16 cellular contexts compared by ENCODE assay signal in the genomic region with DNA sequence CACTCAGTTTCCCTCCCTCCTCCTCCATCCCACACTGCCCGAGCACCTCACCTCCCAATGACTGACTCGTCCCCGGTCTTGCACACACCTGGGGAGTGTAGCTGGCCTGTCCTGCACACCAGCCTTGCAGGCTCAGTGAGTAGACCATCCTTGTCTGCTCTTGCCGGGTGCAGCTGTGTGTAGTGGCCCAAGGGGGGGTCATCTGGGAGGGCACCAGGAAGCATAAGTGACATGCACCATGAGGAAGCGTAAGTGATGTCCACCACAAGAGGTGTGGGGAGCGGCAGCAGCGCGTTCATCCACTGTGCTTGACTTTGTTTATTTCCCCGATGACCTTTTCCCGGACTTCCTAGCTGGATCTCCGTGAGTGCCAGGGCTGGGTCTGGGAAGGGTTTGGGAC. TPM values are rescaled to one million over a fixed set of nuclear protein-coding genes. Genes with fewer than 3 reads are reported as not detected.
DNase-seq lines count a peak whose midpoint lies in the region; ATAC-seq and TF ChIP-seq lines count a peak whose summit lies in the region.
"Had no signal": no experiment of that assay in that cellular context is flagged by ENCODE, and none has a peak within 500 bp of the region (broad histone marks: within the 10 kb centered on the region; RNA-seq: fewer than 3 reads in every experiment).

No MANE protein-coding gene starts in this region.

- no peaks in the 10 kb centered on the region for H3K4me1 Mint-ChIP-seq in activated naive CD4-positive, alpha-beta T cell treated with anti-CD3 and anti-CD28 coated beads, Interleukin-2, amount 10 ng/mL, durations not matched to agents 7 days and 5 days
- 0 out of 2 replicates have a peak, but pooled peaks cover 2% of the 10 kb centered on the region for H3K4me1 Mint-ChIP-seq in WTC11
- H3K4me1 Mint-ChIP-seq in osteocyte (ENCODE audit: unreplicated experiment) = peaks cover 4% of the 10 kb centered on the region

- H3K4me3 Mint-ChIP-seq in activated naive CD4-positive, alpha-beta T cell treated with anti-CD3 and anti-CD28 coated beads, Interleukin-2, amount 10 ng/mL, durations not matched to agents 7 days and 5 days = no peak overlapping the region
- H3K4me3 Mint-ChIP-seq in WTC11 (no peak overlapping the region), osteocyte (ENCODE audit: unreplicated experiment) (no peak overlapping the region)
- H3K4me3 Mint-ChIP-seq: CD14-positive monocyte; CD8-positive, alpha-beta T cell had no signal

- no peak overlapping the region for H3K4me3 ChIP-seq in mucosa of descending colon
- H3K4me3 ChIP-seq: BLaER1 had no signal

- peak overlapping the region; percentile 27 to 92 for H3K27ac Mint-ChIP-seq in activated naive CD4-positive, alpha-beta T cell treated with anti-CD3 and anti-CD28 coated beads, Interleukin-2, amount 50 U/mL, for 72 hours
- no peak overlapping the region for H3K27ac Mint-ChIP-seq in activated naive CD4-positive, alpha-beta T cell treated with anti-CD3 and anti-CD28 coated beads, Interleukin-2, amount 10 ng/mL, durations not matched to agents 7 days and 5 days
- peak overlapping the region; percentile 63; the same call in 1 of the 2 replicates for H3K27ac Mint-ChIP-seq in WTC11
- no peak overlapping the region for H3K27ac Mint-ChIP-seq in osteocyte (ENCODE audit: unreplicated experiment)
- H3K27ac Mint-ChIP-seq: CD14-positive monocyte; CD8-positive, alpha-beta T cell had no signal

- H3K36me3 ChIP-seq in mucosa of descending colon (ENCODE audit: low read depth) = no peaks in the 10 kb centered on the region

- H3K36me3 Mint-ChIP-seq in activated naive CD4-positive, alpha-beta T cell treated with anti-CD3 and anti-CD28 coated beads, Interleukin-2, amount 50 U/mL, for 72 hours = peaks cover 16 to 20% of the 10 kb centered on the region in 2 donors
- peaks cover 41% of the 10 kb centered on the region for H3K36me3 Mint-ChIP-seq in activated naive CD4-positive, alpha-beta T cell treated with anti-CD3 and anti-CD28 coated beads, Interleukin-2, amount 10 ng/mL, durations not matched to agents 7 days and 5 days
- H3K36me3 Mint-ChIP-seq in WTC11 = peaks cover 25% of the 10 kb centered on the region
- H3K36me3 Mint-ChIP-seq in osteocyte (ENCODE audit: unreplicated experiment) = peaks cover 11% of the 10 kb centered on the region

- CTCF ChIA-PET in activated naive CD4-positive, alpha-beta T cell treated with anti-CD3 and anti-CD28 coated beads, Interleukin-2, amount 10 ng/mL, durations not matched to agents 7 days and 5 days (lab: Charles Lee) = no interaction called here
- CTCF ChIA-PET in WTC11 (lab: Charles Lee) = interaction anchor here (0.6 kb wide), 2 partner anchors 60 to 1261 kb away, joined by 4 to 5 read pairs; no protein-coding TSS in a partner anchor

- TF ChIP-seq CTCF in WTC11 (IDR thresholded peaks at IDR 0.05) (no peak), osteocyte (IDR thresholded peaks at IDR 0.05) (no peak), mucosa of descending colon (IDR thresholded peaks at IDR 0.05) (no peak)

- no peaks in the 10 kb centered on the region for H3K4me1 ChIP-seq in mucosa of descending colon (ENCODE audit: low read depth)
- H3K4me1 ChIP-seq: BLaER1 had no signal

- no peaks in the 10 kb centered on the region for H3K27me3 Mint-ChIP-seq in activated naive CD4-positive, alpha-beta T cell treated with anti-CD3 and anti-CD28 coated beads, Interleukin-2, amount 10 ng/mL, durations not matched to agents 7 days and 5 days
- H3K27me3 Mint-ChIP-seq in WTC11 (ENCODE audit: low read depth) (no peaks in the 10 kb centered on the region), osteocyte (ENCODE audit: unreplicated experiment) (no peaks in the 10 kb centered on the region)

- POLR2A ChIA-PET in WTC11 (lab: Charles Lee) = no interaction called here

- no peak for ATAC-seq in activated naive CD4-positive, alpha-beta T cell treated with anti-CD3 and anti-CD28 coated beads, Interleukin-2, amount 50 U/mL, for 72 hours
- ATAC-seq in WTC11 = no peak
- no peak for ATAC-seq in mucosa of descending colon
- ATAC-seq: CD8-positive, alpha-beta T cell had no signal

- DNase-seq in activated naive CD4-positive, alpha-beta T cell treated with anti-CD3 and anti-CD28 coated beads, Interleukin-2, amount 50 U/mL, for 72 hours (ENCODE audit: low spot score in 2 of 2) = no peak
- no peak for DNase-seq in activated naive CD4-positive, alpha-beta T cell treated with anti-CD3 and anti-CD28 coated beads, Interleukin-2, amount 10 ng/mL, durations not matched to agents 7 days and 5 days
- DNase-seq in WTC11 (ENCODE audit: low spot score) = no peak
- peak; percentile 57 for DNase-seq in osteocyte (ENCODE audit: extremely low spot score, unreplicated experiment)
- no peak for DNase-seq in activated CD4-positive, CD25-positive, alpha-beta regulatory T cell treated with anti-CD3 and anti-CD28 coated beads, Interleukin-2, amount 50 U/mL, for 72 hours
- DNase-seq in HuH-7 (ENCODE audit: low spot score) = no peak
- no peak for DNase-seq in mucosa of descending colon
- DNase-seq: 8988T; Calu3; CD8-positive, alpha-beta T cell; DMS79 treated with DMSO at 0.1 percent for 48 hours; GF-D8; GOT3; H7 had no signal

- intact Hi-C loops in mucosa of descending colon (cut with DNase I, micrococcal nuclease) = no loop called here

- no peaks in the 10 kb centered on the region for H3K9me3 ChIP-seq in mucosa of descending colon
- H3K9me3 ChIP-seq: BLaER1 had no signal

- no peaks in the 10 kb centered on the region for H3K9me3 Mint-ChIP-seq in activated naive CD4-positive, alpha-beta T cell treated with anti-CD3 and anti-CD28 coated beads, Interleukin-2, amount 50 U/mL, for 72 hours
- H3K9me3 Mint-ChIP-seq in activated naive CD4-positive, alpha-beta T cell treated with anti-CD3 and anti-CD28 coated beads, Interleukin-2, amount 10 ng/mL, durations not matched to agents 7 days and 5 days = peaks cover 3% of the 10 kb centered on the region
- H3K9me3 Mint-ChIP-seq in WTC11 (peaks cover 5% of the 10 kb centered on the region), osteocyte (ENCODE audit: unreplicated experiment) (no peaks in the 10 kb centered on the region)
- H3K9me3 Mint-ChIP-seq: CD8-positive, alpha-beta T cell had no signal

TF ChIP-seq in WTC11, 78 proteins besides CTCF, POLR2A, EP300 and RAD21:
- TF ChIP-seq JAZF1 (CRISPR knock-in tag; IDR thresholded peaks at IDR 0.05) (no peak), ZNF671 (CRISPR knock-in tag; IDR thresholded peaks at IDR 0.05) (no peak), TCF7 (CRISPR knock-in tag; IDR thresholded peaks at IDR 0.05; ENCODE audit: low read depth) (no peak), NR1H2 (CRISPR knock-in tag; IDR thresholded peaks at IDR 0.05) (no peak), SMAD3 (CRISPR knock-in tag; IDR thresholded peaks at IDR 0.05; ENCODE audit: borderline replicate concordance) (no peak), EMX1 (CRISPR knock-in tag; IDR thresholded peaks at IDR 0.05) (no peak)
- TF ChIP-seq, protein P1, sequence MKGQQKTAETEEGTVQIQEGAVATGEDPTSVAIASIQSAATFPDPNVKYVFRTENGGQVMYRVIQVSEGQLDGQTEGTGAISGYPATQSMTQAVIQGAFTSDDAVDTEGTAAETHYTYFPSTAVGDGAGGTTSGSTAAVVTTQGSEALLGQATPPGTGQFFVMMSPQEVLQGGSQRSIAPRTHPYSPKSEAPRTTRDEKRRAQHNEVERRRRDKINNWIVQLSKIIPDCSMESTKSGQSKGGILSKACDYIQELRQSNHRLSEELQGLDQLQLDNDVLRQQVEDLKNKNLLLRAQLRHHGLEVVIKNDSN (CRISPR knock-in tag; IDR thresholded peaks at IDR 0.05) = no peak
- TF ChIP-seq, protein P2, sequence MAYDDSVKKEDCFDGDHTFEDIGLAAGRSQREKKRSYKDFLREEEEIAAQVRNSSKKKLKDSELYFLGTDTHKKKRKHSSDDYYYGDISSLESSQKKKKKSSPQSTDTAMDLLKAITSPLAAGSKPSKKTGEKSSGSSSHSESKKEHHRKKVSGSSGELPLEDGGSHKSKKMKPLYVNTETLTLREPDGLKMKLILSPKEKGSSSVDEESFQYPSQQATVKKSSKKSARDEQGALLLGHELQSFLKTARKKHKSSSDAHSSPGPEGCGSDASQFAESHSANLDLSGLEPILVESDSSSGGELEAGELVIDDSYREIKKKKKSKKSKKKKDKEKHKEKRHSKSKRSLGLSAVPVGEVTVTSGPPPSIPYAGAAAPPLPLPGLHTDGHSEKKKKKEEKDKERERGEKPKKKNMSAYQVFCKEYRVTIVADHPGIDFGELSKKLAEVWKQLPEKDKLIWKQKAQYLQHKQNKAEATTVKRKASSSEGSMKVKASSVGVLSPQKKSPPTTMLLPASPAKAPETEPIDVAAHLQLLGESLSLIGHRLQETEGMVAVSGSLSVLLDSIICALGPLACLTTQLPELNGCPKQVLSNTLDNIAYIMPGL (CRISPR knock-in tag; IDR thresholded peaks at IDR 0.05) = no peak
- TF ChIP-seq, protein P3, sequence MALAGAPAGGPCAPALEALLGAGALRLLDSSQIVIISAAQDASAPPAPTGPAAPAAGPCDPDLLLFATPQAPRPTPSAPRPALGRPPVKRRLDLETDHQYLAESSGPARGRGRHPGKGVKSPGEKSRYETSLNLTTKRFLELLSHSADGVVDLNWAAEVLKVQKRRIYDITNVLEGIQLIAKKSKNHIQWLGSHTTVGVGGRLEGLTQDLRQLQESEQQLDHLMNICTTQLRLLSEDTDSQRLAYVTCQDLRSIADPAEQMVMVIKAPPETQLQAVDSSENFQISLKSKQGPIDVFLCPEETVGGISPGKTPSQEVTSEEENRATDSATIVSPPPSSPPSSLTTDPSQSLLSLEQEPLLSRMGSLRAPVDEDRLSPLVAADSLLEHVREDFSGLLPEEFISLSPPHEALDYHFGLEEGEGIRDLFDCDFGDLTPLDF (CRISPR knock-in tag; IDR thresholded peaks at IDR 0.05) = no peak

RNA-seq across cellular contexts. Expression of a gene that starts 45.5 kb away (rescaled TPM):
- total RNA-seq in activated naive CD4-positive, alpha-beta T cell treated with anti-CD3 and anti-CD28 coated beads, Interleukin-2, amount 50 U/mL, for 72 hours = 10 to 100 TPM; 26.8 to 44.4 TPM
- 25.4 to 40.9 TPM (median 29.1 TPM) in 3 replicates for total RNA-seq in WTC11 (2021)
- 22.8 and 23.7 TPM in 2 replicates for total RNA-seq in osteocyte
- total RNA-seq in mucosa of descending colon = 10 to 100 TPM; 23.8 to 30.4 (median 26.3) TPM

Comparison
In these comparisons a context has a peak if more than half of its experiments do, and no peak if none do; other contexts are left out.
1. H3K27ac Mint-ChIP-seq: peak in activated naive CD4-positive, alpha-beta T cell treated with anti-CD3 and anti-CD28 coated beads, Interleukin-2, amount 50 U/mL, for 72 hours (2 of 2) and WTC11 (single experiment); none in activated naive CD4-positive, alpha-beta T cell treated with anti-CD3 and anti-CD28 coated beads, Interleukin-2, amount 10 ng/mL, durations not matched to agents 7 days and 5 days (single experiment) and osteocyte (single experiment).